9 cellular contexts compared by ENCODE assay signal in genomic region chr17:57551321-57552079, GRCh38.
DNase-seq lines count a peak whose midpoint lies in the region; ATAC-seq and TF ChIP-seq lines count a peak whose summit lies in the region.
"Had no signal": no experiment of that assay in that cellular context is flagged by ENCODE, and none has a peak within 500 bp of the region (broad histone marks: within the 10 kb centered on the region; RNA-seq: fewer than 3 reads in every experiment).

No MANE protein-coding gene starts in this region.

- DNase-seq in NCI-H69 (lab: John Stamatoyannopoulos, UW) (peak; percentile 74), neural progenitor cell (ENCODE audit: low spot score) (no peak), chondrocyte (ENCODE audit: low spot score) (no peak)

- H3K4me2 ChIP-seq in neural progenitor cell: peak overlapping the region; percentile 68

- CTCF ChIA-PET in HEK293 (lab: Yijun Ruan, JAX): interaction anchor here (0.5 to 2.2 kb wide), 6 partner anchors 9 to 424 kb away, joined by 3 to 10 read pairs (median 4); no protein-coding TSS in a partner anchor

- H3K4me1 Mint-ChIP-seq in neural progenitor cell: peaks cover 100% of the 10 kb centered on the region
- H3K4me1 Mint-ChIP-seq in chondrocyte (ENCODE audit: low read depth): peaks cover 11% of the 10 kb centered on the region

- peak overlapping the region; percentile 27 for H3K4me3 Mint-ChIP-seq in neural progenitor cell
- H3K4me3 Mint-ChIP-seq in chondrocyte (ENCODE audit: unreplicated experiment): no peak overlapping the region

- H3K4me3 ChIP-seq in HEK293 (ENCODE audit: low read depth, low read length) (no peak overlapping the region), neural progenitor cell (no peak overlapping the region)

- in situ Hi-C loops in GM18951 (cut with MboI; ENCODE audit: low sequenced_read_pairs, unreplicated experiment): no loop called here

- no peak for ATAC-seq in GM18498 (IDR thresholded peaks at IDR 0.05; ENCODE audit: unreplicated experiment)
- ATAC-seq in GM18519 (IDR thresholded peaks at IDR 0.05; ENCODE audit: low FRiP score, unreplicated experiment): no peak
- ATAC-seq in HG03521 (IDR thresholded peaks at IDR 0.05; ENCODE audit: unreplicated experiment): no peak

- peaks cover 16% of the 10 kb centered on the region for H3K27me3 Mint-ChIP-seq in neural progenitor cell (ENCODE audit: insufficient read depth, low read depth)
- no peaks in the 10 kb centered on the region for H3K27me3 Mint-ChIP-seq in chondrocyte (ENCODE audit: low read depth)

- H3K9ac ChIP-seq in neural progenitor cell: no peak overlapping the region

- H3K27ac ChIP-seq in HEK293 (ENCODE audit: extremely low read depth, low read depth, low read length) (no peak overlapping the region; the same call in 1 of the 2 replicates), neural progenitor cell (no peak overlapping the region)
- H3K27ac ChIP-seq: VCaP had no signal

- H3K27me3 ChIP-seq in neural progenitor cell: no peaks in the 10 kb centered on the region

- TF ChIP-seq POLR2A in GM18951 (IDR thresholded peaks at IDR 0.05; ENCODE audit: extremely low read depth, insufficient read depth, insufficient read length): peak; percentile 26

- peaks cover 69% of the 10 kb centered on the region for H3K79me2 ChIP-seq in neural progenitor cell (ENCODE audit: low read depth)

- peaks cover 67% of the 10 kb centered on the region for H3F3A ChIP-seq in neural progenitor cell (ENCODE audit: low read depth)

- peak overlapping the region; percentile 87 for H3K27ac Mint-ChIP-seq in neural progenitor cell
- no peak overlapping the region for H3K27ac Mint-ChIP-seq in chondrocyte (ENCODE audit: unreplicated experiment)

- no peaks in the 10 kb centered on the region for H3K9me3 ChIP-seq in HEK293 (ENCODE audit: control insufficient read depth, insufficient read depth, low read depth, low read length)
- H3K9me3 ChIP-seq in neural progenitor cell (ENCODE audit: low read depth): no peaks in the 10 kb centered on the region

- no peaks in the 10 kb centered on the region for H3K36me3 ChIP-seq in HEK293 (ENCODE audit: control insufficient read depth in 2 of 2, insufficient read depth in 1 of 2, low read length in 2 of 2)
- H3K36me3 ChIP-seq in neural progenitor cell: no peaks in the 10 kb centered on the region

- POLR2A ChIA-PET in HEK293 (lab: Yijun Ruan, JAX): interaction anchor here (0.6 kb wide), 1 partner anchor 27 kb away, joined by 3 read pairs; no protein-coding TSS in a partner anchor

- peaks cover 94% of the 10 kb centered on the region for H4K20me1 ChIP-seq in neural progenitor cell (ENCODE audit: low read depth)

- no peaks in the 10 kb centered on the region for H3K9me3 Mint-ChIP-seq in neural progenitor cell
- H3K9me3 Mint-ChIP-seq in chondrocyte (ENCODE audit: low read depth): no peaks in the 10 kb centered on the region

- TF ChIP-seq CTCF in HEK293 (tag by site-specific recombination; IDR thresholded peaks at IDR 0.05): no peak
- no peak for TF ChIP-seq CTCF in neural progenitor cell (IDR thresholded peaks at IDR 0.05)
- TF ChIP-seq CTCF in chondrocyte (IDR thresholded peaks at IDR 0.05): no peak

- peaks cover 2% of the 10 kb centered on the region for H3K36me3 Mint-ChIP-seq in neural progenitor cell
- peaks cover 2% of the 10 kb centered on the region for H3K36me3 Mint-ChIP-seq in chondrocyte (ENCODE audit: low read depth)

- H3K4me1 ChIP-seq in HEK293 (ENCODE audit: control insufficient read depth, insufficient read depth, low read length) (peaks cover 66% of the 10 kb centered on the region), neural progenitor cell (peaks cover 95% of the 10 kb centered on the region)

- H2AFZ ChIP-seq in neural progenitor cell (replicated peaks): no peak overlapping the region

TF ChIP-seq in HEK293, 187 proteins besides CTCF, POLR2A, EP300 and RAD21:
- TF ChIP-seq ZIC2 (tag by site-specific recombination; IDR thresholded peaks at IDR 0.05): no peak
- no peak for TF ChIP-seq ZBTB20 (tag by site-specific recombination; IDR thresholded peaks at IDR 0.05)
- TF ChIP-seq ZNF639 (tag by site-specific recombination; IDR thresholded peaks at IDR 0.05): no peak
- no peak for TF ChIP-seq ZBTB21 (tag by site-specific recombination; IDR thresholded peaks at IDR 0.05)
- TF ChIP-seq ZNF10 (tag by site-specific recombination; IDR thresholded peaks at IDR 0.05): no peak
- TF ChIP-seq ZNF302 (tag by site-specific recombination; IDR thresholded peaks at IDR 0.05; ENCODE audit: low read depth): no peak
- no peak for TF ChIP-seq ZNF610 (tag by site-specific recombination; IDR thresholded peaks at IDR 0.05; ENCODE audit: borderline replicate concordance)
- no peak for TF ChIP-seq YY1 (tag by site-specific recombination; IDR thresholded peaks at IDR 0.05)
- peak; percentile 69 for TF ChIP-seq ZFHX2 (tag by site-specific recombination; conservative IDR thresholded peaks at IDR 0.05)
- TF ChIP-seq EGR2 (tag by site-specific recombination; IDR thresholded peaks at IDR 0.05; ENCODE audit: low read depth): peak; percentile 74
